ENCODE assay signal across 17 cellular contexts in the genomic region with DNA sequence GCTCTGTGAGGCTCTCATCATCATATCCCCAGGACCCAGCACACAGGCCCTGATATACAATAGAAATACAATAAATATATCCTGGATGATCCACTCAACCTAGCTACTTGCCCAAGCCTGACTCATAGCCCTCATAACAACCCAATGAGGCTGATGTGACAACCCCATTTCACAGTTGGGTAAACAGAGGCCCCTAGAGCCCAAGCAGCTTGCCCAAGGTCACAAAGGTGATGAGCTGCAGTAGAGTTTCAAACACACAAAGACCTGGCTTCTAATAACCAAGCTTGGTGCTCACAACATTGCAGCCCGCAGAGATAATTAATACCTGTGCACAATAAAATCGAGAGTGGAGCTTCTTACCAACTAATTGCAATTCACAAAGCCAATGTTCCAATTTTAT. TPM values are rescaled to one million over a fixed set of nuclear protein-coding genes. Genes with fewer than 3 reads are reported as not detected.
DNase-seq lines count a peak whose midpoint lies in the region; ATAC-seq, FAIRE-seq and TF ChIP-seq lines count a peak whose summit lies in the region.
"Had no signal": no experiment of that assay in that cellular context is flagged by ENCODE, and none has a peak within 500 bp of the region (broad histone marks: within the 10 kb centered on the region; RNA-seq: fewer than 3 reads in every experiment).

No MANE protein-coding gene starts in this region.

- peaks cover 79% of the 10 kb centered on the region for H3K4me1 ChIP-seq in CD4-positive, CD25-positive, alpha-beta regulatory T cell (ENCODE audit: control insufficient read depth, insufficient read depth, low read length, poor library complexity, severe bottlenecking)
- H3K4me1 ChIP-seq in naive thymus-derived CD4-positive, alpha-beta T cell (ENCODE audit: control insufficient read depth in 2 of 2, insufficient read depth in 2 of 2, low read length in 2 of 2), result peaks cover 63 to 78% of the 10 kb centered on the region in 2 donors
- peaks cover 21 to 98% of the 10 kb centered on the region in 2 donors for H3K4me1 ChIP-seq in left lung

- H3K27me3 Mint-ChIP-seq in CD4-positive, CD25-positive, alpha-beta regulatory T cell, result no peaks in the 10 kb centered on the region
- no peaks in the 10 kb centered on the region for H3K27me3 Mint-ChIP-seq in activated CD4-positive, alpha-beta memory T cell treated with anti-CD3 and anti-CD28 coated beads for 36 hours
- no peaks in the 10 kb centered on the region for H3K27me3 Mint-ChIP-seq in naive thymus-derived CD4-positive, alpha-beta T cell

- CTCF ChIA-PET in activated CD4-positive, alpha-beta memory T cell treated with anti-CD3 and anti-CD28 coated beads for 36 hours (lab: Charles Lee), result interaction anchor here (1.4 to 7.5 kb wide), 4 partner anchors 12 to 52 kb away, joined by 3 to 46 read pairs (median 8); no protein-coding TSS in a partner anchor
- CTCF ChIA-PET in naive thymus-derived CD4-positive, alpha-beta T cell (lab: Charles Lee), result interaction anchor here (0.5 to 2.0 kb wide), 3 partner anchors 14 to 254 kb away, joined by 3 to 7 read pairs (median 3); no protein-coding TSS in a partner anchor

- no peak for DNase-seq in CD4-positive, CD25-positive, alpha-beta regulatory T cell
- DNase-seq in GM12892 (ENCODE audit: insufficient read length), result no peak
- DNase-seq in activated CD4-positive, alpha-beta memory T cell treated with anti-CD3 and anti-CD28 coated beads for 36 hours, result no peak
- no peak for DNase-seq in naive thymus-derived CD4-positive, alpha-beta T cell
- DNase-seq in NCI-H510A treated with DMSO at 0.1 percent for 48 hours (lab: John Stamatoyannopoulos, UW), result no peak
- DNase-seq in hypothalamus (lab: John Stamatoyannopoulos, UW), result no peak
- no peak for DNase-seq in left lung
- DNase-seq: activated gamma-delta T cell; MG63; mucosa of descending colon; NCI-H226; Right ventricle myocardium superior; stimulated activated CD4-positive, alpha-beta T cell treated with anti-CD3 and anti-CD28 coated beads, Interleukin-4, amount 100 ng/mL, for 4 hours had no signal

- POLR2A ChIA-PET in activated CD4-positive, alpha-beta memory T cell treated with anti-CD3 and anti-CD28 coated beads for 36 hours (lab: Charles Lee), result no interaction called here
- POLR2A ChIA-PET in naive thymus-derived CD4-positive, alpha-beta T cell (lab: Charles Lee), result interaction anchor here (0.6 to 33.2 kb wide), 5 partner anchors 9 to 518 kb away, joined by 3 to 978 read pairs (median 6); no protein-coding TSS in a partner anchor

- H3K27ac Mint-ChIP-seq in CD4-positive, CD25-positive, alpha-beta regulatory T cell, result peak overlapping the region; percentile 96 to 100 (median 97)
- H3K27ac Mint-ChIP-seq in activated CD4-positive, alpha-beta memory T cell treated with anti-CD3 and anti-CD28 coated beads for 36 hours, result peak overlapping the region; percentile 94
- peak overlapping the region; percentile 88 to 100 (median 96) for H3K27ac Mint-ChIP-seq in naive thymus-derived CD4-positive, alpha-beta T cell

- intact Hi-C loops in activated CD4-positive, alpha-beta memory T cell treated with anti-CD3 and anti-CD28 coated beads for 36 hours (cut with micrococcal nuclease), result no loop called here
- intact Hi-C loops in naive thymus-derived CD4-positive, alpha-beta T cell (cut with micrococcal nuclease), result no loop called here
- intact Hi-C loops in left lung (cut with DNase I), result no loop called here

- H3K27ac ChIP-seq in CD4-positive, CD25-positive, alpha-beta regulatory T cell (ENCODE audit: insufficient read depth, low read length, poor library complexity, severe bottlenecking), result no peak overlapping the region
- peak overlapping the region; percentile 87 for H3K27ac ChIP-seq in naive thymus-derived CD4-positive, alpha-beta T cell (ENCODE audit: low read depth, low read length)
- H3K27ac ChIP-seq in left lung, result no peak overlapping the region
- H3K27ac ChIP-seq: right atrium auricular region, VCaP had no signal

- H3K4me1 Mint-ChIP-seq in CD4-positive, CD25-positive, alpha-beta regulatory T cell, result peaks cover 10 to 78% (median 61%) of the 10 kb centered on the region in 4 donors
- H3K4me1 Mint-ChIP-seq in activated CD4-positive, alpha-beta memory T cell treated with anti-CD3 and anti-CD28 coated beads for 36 hours (ENCODE audit: low read depth), result peaks cover 70% of the 10 kb centered on the region
- H3K4me1 Mint-ChIP-seq in naive thymus-derived CD4-positive, alpha-beta T cell, result peaks cover 69 to 82% (median 76%) of the 10 kb centered on the region in 7 donors

- H3K4me3 Mint-ChIP-seq in CD4-positive, CD25-positive, alpha-beta regulatory T cell, result peak overlapping the region; percentile 93 to 99 (median 94)
- H3K4me3 Mint-ChIP-seq in activated CD4-positive, alpha-beta memory T cell treated with anti-CD3 and anti-CD28 coated beads for 36 hours, result peak overlapping the region; percentile 99
- H3K4me3 Mint-ChIP-seq in naive thymus-derived CD4-positive, alpha-beta T cell, result peak overlapping the region in 9 of 10 donors; percentile 89 to 100 (median 95)

- no peak for TF ChIP-seq CTCF in left lung (IDR thresholded peaks at IDR 0.05)

- peak overlapping the region; percentile 5 for H3K4me3 ChIP-seq in CD4-positive, CD25-positive, alpha-beta regulatory T cell (ENCODE audit: low read depth, low read length)
- no peak overlapping the region for H3K4me3 ChIP-seq in naive thymus-derived CD4-positive, alpha-beta T cell (ENCODE audit: low read length)
- no peak overlapping the region for H3K4me3 ChIP-seq in left lung
- H3K4me3 ChIP-seq: coronary artery, MG63, mucosa of descending colon, right atrium auricular region had no signal

- no peak for ATAC-seq in CD4-positive, CD25-positive, alpha-beta regulatory T cell (ENCODE audit: low read depth in 2 of 2)
- no peak for ATAC-seq in naive thymus-derived CD4-positive, alpha-beta T cell
- ATAC-seq in HG03460 (IDR thresholded peaks at IDR 0.05; ENCODE audit: unreplicated experiment) (no peak), left lung (no peak)
- ATAC-seq: mucosa of descending colon had no signal

- peaks cover 0 to 2% (median 0%) of the 10 kb centered on the region in 7 donors for H3K9me3 Mint-ChIP-seq in CD4-positive, CD25-positive, alpha-beta regulatory T cell
- no peaks in the 10 kb centered on the region for H3K9me3 Mint-ChIP-seq in activated CD4-positive, alpha-beta memory T cell treated with anti-CD3 and anti-CD28 coated beads for 36 hours
- peaks cover 0 to 3% (median 0%) of the 10 kb centered on the region in 11 donors for H3K9me3 Mint-ChIP-seq in naive thymus-derived CD4-positive, alpha-beta T cell

- peaks cover 10% of the 10 kb centered on the region for H3K36me3 ChIP-seq in CD4-positive, CD25-positive, alpha-beta regulatory T cell (ENCODE audit: control insufficient read depth, insufficient read depth, low read length)
- peaks cover 0 to 18% (median 6%) of the 10 kb centered on the region in 3 experiments for H3K36me3 ChIP-seq in naive thymus-derived CD4-positive, alpha-beta T cell (ENCODE audit: control insufficient read depth in 2 of 3, insufficient read depth in 3 of 3, low read length in 3 of 3)
- H3K36me3 ChIP-seq in left lung, result no peaks in the 10 kb centered on the region
- H3K36me3 ChIP-seq: MG63, right atrium auricular region had no signal

- peaks cover 20% of the 10 kb centered on the region for H3K36me3 Mint-ChIP-seq in CD4-positive, CD25-positive, alpha-beta regulatory T cell
- peaks cover 38% of the 10 kb centered on the region for H3K36me3 Mint-ChIP-seq in activated CD4-positive, alpha-beta memory T cell treated with anti-CD3 and anti-CD28 coated beads for 36 hours
- peaks cover 7 to 54% (median 13%) of the 10 kb centered on the region in 5 donors for H3K36me3 Mint-ChIP-seq in naive thymus-derived CD4-positive, alpha-beta T cell

- H3K27me3 ChIP-seq in CD4-positive, CD25-positive, alpha-beta regulatory T cell (ENCODE audit: control insufficient read depth, insufficient read depth, low read length), result no peaks in the 10 kb centered on the region
- H3K27me3 ChIP-seq in naive thymus-derived CD4-positive, alpha-beta T cell (ENCODE audit: control insufficient read depth in 2 of 2, insufficient read depth in 2 of 2, low read length in 2 of 2), result no peaks in the 10 kb centered on the region
- H3K27me3 ChIP-seq in left lung, result no peaks in the 10 kb centered on the region
- H3K27me3 ChIP-seq: MG63, right atrium auricular region had no signal

- H3K9me3 ChIP-seq in CD4-positive, CD25-positive, alpha-beta regulatory T cell (ENCODE audit: control insufficient read depth in 2 of 2, low read length in 2 of 2), result no peaks in the 10 kb centered on the region
- no peaks in the 10 kb centered on the region for H3K9me3 ChIP-seq in naive thymus-derived CD4-positive, alpha-beta T cell (ENCODE audit: control insufficient read depth in 2 of 3, low read length in 3 of 3)
- no peaks in the 10 kb centered on the region for H3K9me3 ChIP-seq in left lung
- H3K9me3 ChIP-seq: MG63, mucosa of descending colon, right atrium auricular region had no signal

- peak; percentile 57 for FAIRE-seq in GM12892 (lab: Jason Lieb, UNC)

- no peak for TF ChIP-seq POLR2A in GM12892 (IDR thresholded peaks at IDR 0.05; ENCODE audit: low read depth, low read length)

RNA-seq across cellular contexts. Expression of a gene that starts 3.2 kb away (rescaled TPM):
- total RNA-seq in CD4-positive, CD25-positive, alpha-beta regulatory T cell, result 381 TPM
- 10 to 100 TPM; 11.9 to 16.6 (median 14.5) TPM for polyA plus RNA-seq in CD4-positive, CD25-positive, alpha-beta regulatory T cell
- 28.3 TPM for polyA plus RNA-seq in GM12892 (2012; ENCODE audit: missing spikeins)
- 100 to 1,000 TPM; 127 to 130 TPM for total RNA-seq in activated CD4-positive, alpha-beta memory T cell treated with anti-CD3 and anti-CD28 coated beads for 36 hours
- total RNA-seq in naive thymus-derived CD4-positive, alpha-beta T cell, result 100 to 1,000 TPM; 276 to 403 (median 375) TPM
- 10 to 100 TPM; 20.5 to 39.6 TPM for polyA plus RNA-seq in naive thymus-derived CD4-positive, alpha-beta T cell
- 10 to 100 TPM; 25.1 to 55.3 TPM for total RNA-seq in left lung
